Comparison of ENCODE assay signal across 16 cellular contexts in the genomic region with DNA sequence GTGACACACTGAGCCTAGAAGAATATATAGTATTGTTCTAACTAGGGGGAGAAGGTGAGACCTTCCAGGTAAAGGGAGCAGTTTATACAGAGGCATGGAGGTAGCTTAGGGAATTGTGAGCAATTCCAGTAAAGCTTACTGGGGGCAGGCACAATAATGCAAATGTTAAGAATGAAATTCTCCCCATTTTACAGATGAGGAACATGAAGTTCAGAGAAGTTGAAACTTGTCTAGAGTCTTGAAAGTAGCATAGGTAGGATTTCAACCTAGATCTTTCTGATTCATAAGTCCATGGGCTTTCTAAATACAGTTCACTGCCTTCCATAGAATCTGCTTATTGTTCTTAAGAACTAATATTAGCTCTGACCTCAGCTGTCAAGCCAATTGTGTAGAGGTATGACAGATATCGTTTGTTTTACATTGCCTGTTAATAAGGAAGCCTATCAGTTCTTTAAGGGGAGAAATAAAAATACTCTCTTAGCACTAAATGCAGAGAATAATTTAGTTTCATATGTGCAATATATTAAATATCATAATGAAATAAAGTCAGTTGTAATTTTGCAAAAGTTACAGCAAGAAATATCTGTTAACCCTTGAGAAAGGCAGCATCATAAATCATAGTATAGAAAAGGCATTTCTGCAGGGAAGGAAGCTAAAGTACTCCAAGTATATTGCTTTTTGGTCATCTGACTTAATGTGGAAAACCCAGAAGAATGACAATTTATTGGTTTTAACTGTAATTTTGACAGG.
"Had no signal": no experiment of that assay in that cellular context is flagged by ENCODE, and none has a peak within 500 bp of the region (broad histone marks: within the 10 kb centered on the region; RNA-seq: fewer than 3 reads in every experiment).

No MANE protein-coding gene starts in this region.

- H3K4me3 ChIP-seq: skin epidermis, upper lobe of left lung had no signal

- H3K27me3 ChIP-seq: upper lobe of left lung had no signal

- H3K36me3 Mint-ChIP-seq: natural killer cell had no signal

- DNase-seq: activated CD4-positive, alpha-beta T cell treated with anti-CD3 and anti-CD28 coated beads, Interleukin-2, amount 50 U/mL, for 1 hour; activated CD8-positive, alpha-beta memory T cell treated with anti-CD3 and anti-CD28 coated beads for 24 hours; activated naive CD4-positive, alpha-beta T cell; anterior cingulate cortex; left cardiac atrium; mammary epithelial cell; natural killer cell; posterior cingulate gyrus; retina; stimulated activated CD4-positive, alpha-beta T cell treated with anti-CD3 and anti-CD28 coated beads, Interleukin-4, amount 100 ng/mL, for 4 hours; stimulated activated CD8-positive, alpha-beta memory T cell treated with anti-CD3 and anti-CD28 coated beads, Interleukin-4, amount 100 ng/mL, for 48 hours; stimulated activated naive CD8-positive, alpha-beta T cell treated with anti-CD3 and anti-CD28 coated beads, Interleukin-15, amount 100 ng/mL, for 72 hours; upper lobe of left lung had no signal

- H3K4me1 Mint-ChIP-seq: stimulated activated naive CD8-positive, alpha-beta T cell treated with anti-CD3 and anti-CD28 coated beads, Interleukin-15, amount 100 ng/mL, for 72 hours had no signal

- H3K36me3 ChIP-seq: upper lobe of left lung had no signal

- ATAC-seq: left cardiac atrium; natural killer cell; stimulated activated naive CD8-positive, alpha-beta T cell treated with anti-CD3 and anti-CD28 coated beads, Interleukin-15, amount 100 ng/mL, for 72 hours had no signal

- H3K4me3 Mint-ChIP-seq: activated T-helper 1 cell treated with anti-CD3 and anti-CD28 coated beads, Interleukin-12 subunit alpha, Interleukin-12 subunit beta, Interleukin-2, Interleukin-4 antibody, amounts not matched to agents 30 ng/mL and 10 ng/mL and 1 ng/mL, durations not matched to agents 14 hours and 24 hours and 36 hours; natural killer cell; stimulated activated naive CD8-positive, alpha-beta T cell treated with anti-CD3 and anti-CD28 coated beads, Interleukin-15, amount 100 ng/mL, for 72 hours had no signal

- FAIRE-seq: bronchial epithelial cell had no signal

- H3K27ac Mint-ChIP-seq: activated T-helper 1 cell treated with anti-CD3 and anti-CD28 coated beads, Interleukin-12 subunit alpha, Interleukin-12 subunit beta, Interleukin-2, Interleukin-4 antibody, amounts not matched to agents 30 ng/mL and 10 ng/mL and 1 ng/mL, durations not matched to agents 14 hours and 24 hours and 36 hours; natural killer cell; stimulated activated naive CD8-positive, alpha-beta T cell treated with anti-CD3 and anti-CD28 coated beads, Interleukin-15, amount 100 ng/mL, for 72 hours had no signal

- H3K27ac ChIP-seq: skin epidermis, upper lobe of left lung had no signal

- H3K4me1 ChIP-seq: upper lobe of left lung had no signal

- H3K9me3 ChIP-seq: upper lobe of left lung had no signal

- H3K27me3 Mint-ChIP-seq: stimulated activated naive CD8-positive, alpha-beta T cell treated with anti-CD3 and anti-CD28 coated beads, Interleukin-15, amount 100 ng/mL, for 72 hours had no signal
